In genomic region chr15:101158166-101159095, GRCh38 we compare ENCODE assay signal across 1 cellular context.
TF ChIP-seq lines count a peak whose summit lies in the region.

No MANE protein-coding gene starts in this region.

TF ChIP-seq in GM23338, 12 proteins besides CTCF, POLR2A, EP300 and RAD21 (continued from another document):
- TF ChIP-seq ZNF462 (CRISPR knock-in tag; IDR thresholded peaks at IDR 0.05) (no peak), EZH2 (IDR thresholded peaks at IDR 0.05; ENCODE audit: low read depth, unreplicated experiment) (no peak), ETS1 (IDR thresholded peaks at IDR 0.05) (no peak), REST (IDR thresholded peaks at IDR 0.05; ENCODE audit: unreplicated experiment) (no peak), NANOG (IDR thresholded peaks at IDR 0.05; ENCODE audit: borderline replicate concordance) (no peak)
TF ChIP-seq in GM23338: peak in this region for 0.
